2 cellular contexts compared by ENCODE assay signal in genomic region chr3:193812791-193813505, GRCh38.
TF ChIP-seq lines count a peak whose summit lies in the region.

No MANE protein-coding gene starts in this region.

TF ChIP-seq in HepG2, 621 proteins besides CTCF, POLR2A, EP300 and RAD21:
- TF ChIP-seq NCOA2 (CRISPR knock-in tag; IDR thresholded peaks at IDR 0.05), result no peak
- TF ChIP-seq ZBTB39 (CRISPR knock-in tag; IDR thresholded peaks at IDR 0.05), result no peak
- no peak for TF ChIP-seq SP5 (CRISPR knock-in tag; IDR thresholded peaks at IDR 0.05; ENCODE audit: borderline replicate concordance, low read depth)
- TF ChIP-seq ZNF224 (CRISPR knock-in tag; IDR thresholded peaks at IDR 0.05), result no peak
- TF ChIP-seq THAP9 (CRISPR knock-in tag; IDR thresholded peaks at IDR 0.05; ENCODE audit: borderline replicate concordance), result no peak
- TF ChIP-seq CBX5 (CRISPR knock-in tag; IDR thresholded peaks at IDR 0.05; ENCODE audit: borderline replicate concordance), result no peak
- TF ChIP-seq, protein P1, sequence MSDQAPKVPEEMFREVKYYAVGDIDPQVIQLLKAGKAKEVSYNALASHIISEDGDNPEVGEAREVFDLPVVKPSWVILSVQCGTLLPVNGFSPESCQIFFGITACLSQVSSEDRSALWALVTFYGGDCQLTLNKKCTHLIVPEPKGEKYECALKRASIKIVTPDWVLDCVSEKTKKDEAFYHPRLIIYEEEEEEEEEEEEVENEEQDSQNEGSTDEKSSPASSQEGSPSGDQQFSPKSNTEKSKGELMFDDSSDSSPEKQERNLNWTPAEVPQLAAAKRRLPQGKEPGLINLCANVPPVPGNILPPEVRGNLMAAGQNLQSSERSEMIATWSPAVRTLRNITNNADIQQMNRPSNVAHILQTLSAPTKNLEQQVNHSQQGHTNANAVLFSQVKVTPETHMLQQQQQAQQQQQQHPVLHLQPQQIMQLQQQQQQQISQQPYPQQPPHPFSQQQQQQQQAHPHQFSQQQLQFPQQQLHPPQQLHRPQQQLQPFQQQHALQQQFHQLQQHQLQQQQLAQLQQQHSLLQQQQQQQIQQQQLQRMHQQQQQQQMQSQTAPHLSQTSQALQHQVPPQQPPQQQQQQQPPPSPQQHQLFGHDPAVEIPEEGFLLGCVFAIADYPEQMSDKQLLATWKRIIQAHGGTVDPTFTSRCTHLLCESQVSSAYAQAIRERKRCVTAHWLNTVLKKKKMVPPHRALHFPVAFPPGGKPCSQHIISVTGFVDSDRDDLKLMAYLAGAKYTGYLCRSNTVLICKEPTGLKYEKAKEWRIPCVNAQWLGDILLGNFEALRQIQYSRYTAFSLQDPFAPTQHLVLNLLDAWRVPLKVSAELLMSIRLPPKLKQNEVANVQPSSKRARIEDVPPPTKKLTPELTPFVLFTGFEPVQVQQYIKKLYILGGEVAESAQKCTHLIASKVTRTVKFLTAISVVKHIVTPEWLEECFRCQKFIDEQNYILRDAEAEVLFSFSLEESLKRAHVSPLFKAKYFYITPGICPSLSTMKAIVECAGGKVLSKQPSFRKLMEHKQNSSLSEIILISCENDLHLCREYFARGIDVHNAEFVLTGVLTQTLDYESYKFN (CRISPR knock-in tag; conservative IDR thresholded peaks at IDR 0.05), result no peak
- no peak for TF ChIP-seq MAFF (IDR thresholded peaks at IDR 0.05; ENCODE audit: low read depth, low read length)
- no peak for TF ChIP-seq GTF2F1 (IDR thresholded peaks at IDR 0.05; ENCODE audit: low read length)
TF ChIP-seq in HepG2: peak in this region for 0.

TF ChIP-seq in WTC11, 78 proteins besides CTCF, POLR2A, EP300 and RAD21 (continued from another document and continues in another):
- TF ChIP-seq CREB1 (CRISPR knock-in tag; IDR thresholded peaks at IDR 0.05) (no peak), CREM (CRISPR knock-in tag; IDR thresholded peaks at IDR 0.05) (peak; percentile 63; the same call in 1 of the 2 replicates), ZBTB21 (CRISPR knock-in tag; IDR thresholded peaks at IDR 0.05; ENCODE audit: borderline replicate concordance) (0 out of 2 replicates have a peak, but pooled peaks have one; percentile 16), ZNF219 (CRISPR knock-in tag; IDR thresholded peaks at IDR 0.05; ENCODE audit: borderline replicate concordance) (0 out of 2 replicates have a peak, but pooled peaks have one; percentile 45), GTF2I (CRISPR knock-in tag; conservative IDR thresholded peaks at IDR 0.05) (no peak), ZNF423 (CRISPR knock-in tag; IDR thresholded peaks at IDR 0.05) (peak; percentile 96), FOXP1 (CRISPR knock-in tag; IDR thresholded peaks at IDR 0.05; ENCODE audit: borderline replicate concordance) (peak; percentile 86), MYBL2 (CRISPR knock-in tag; IDR thresholded peaks at IDR 0.05) (peak; percentile 58; the same call in 1 of the 2 replicates), TCF7 (CRISPR knock-in tag; IDR thresholded peaks at IDR 0.05; ENCODE audit: low read depth) (no peak), AFF4 (CRISPR knock-in tag; IDR thresholded peaks at IDR 0.05; ENCODE audit: borderline replicate concordance) (0 out of 2 replicates have a peak, but pooled peaks have one; percentile 52), JUN (CRISPR knock-in tag; IDR thresholded peaks at IDR 0.05) (no peak), ETV6 (CRISPR knock-in tag; IDR thresholded peaks at IDR 0.05) (peak; percentile 86), TP53 (CRISPR knock-in tag; IDR thresholded peaks at IDR 0.05) (no peak), CBFB (CRISPR knock-in tag; IDR thresholded peaks at IDR 0.05; ENCODE audit: low read depth) (peak; percentile 91; the same call in 1 of the 2 replicates), NFYB (CRISPR knock-in tag; conservative IDR thresholded peaks at IDR 0.05; ENCODE audit: low read depth) (0 out of 2 replicates have a peak, but pooled peaks have one; percentile 10), E2F5 (CRISPR knock-in tag; IDR thresholded peaks at IDR 0.05) (peak; percentile 83; the same call in 1 of the 2 replicates), ZNF425 (CRISPR knock-in tag; conservative IDR thresholded peaks at IDR 0.05) (0 out of 2 replicates have a peak, but pooled peaks have one; percentile 20), FOXK1 (CRISPR knock-in tag; IDR thresholded peaks at IDR 0.05) (peak; percentile 88; the same call in 1 of the 2 replicates), ESRRA (CRISPR knock-in tag; IDR thresholded peaks at IDR 0.05; ENCODE audit: borderline replicate concordance) (no peak), OVOL2 (CRISPR knock-in tag; IDR thresholded peaks at IDR 0.05; ENCODE audit: borderline replicate concordance) (no peak), ARID4B (CRISPR knock-in tag; IDR thresholded peaks at IDR 0.05; ENCODE audit: borderline replicate concordance) (no peak; the same call in 1 of the 2 replicates), ZNF232 (CRISPR knock-in tag; IDR thresholded peaks at IDR 0.05) (0 out of 2 replicates have a peak, but pooled peaks have one; percentile 66)
- TF ChIP-seq, protein P2, sequence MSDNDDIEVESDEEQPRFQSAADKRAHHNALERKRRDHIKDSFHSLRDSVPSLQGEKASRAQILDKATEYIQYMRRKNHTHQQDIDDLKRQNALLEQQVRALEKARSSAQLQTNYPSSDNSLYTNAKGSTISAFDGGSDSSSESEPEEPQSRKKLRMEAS (CRISPR knock-in tag; IDR thresholded peaks at IDR 0.05), result peak; percentile 56; the same call in 1 of the 2 replicates
- TF ChIP-seq, protein P3, sequence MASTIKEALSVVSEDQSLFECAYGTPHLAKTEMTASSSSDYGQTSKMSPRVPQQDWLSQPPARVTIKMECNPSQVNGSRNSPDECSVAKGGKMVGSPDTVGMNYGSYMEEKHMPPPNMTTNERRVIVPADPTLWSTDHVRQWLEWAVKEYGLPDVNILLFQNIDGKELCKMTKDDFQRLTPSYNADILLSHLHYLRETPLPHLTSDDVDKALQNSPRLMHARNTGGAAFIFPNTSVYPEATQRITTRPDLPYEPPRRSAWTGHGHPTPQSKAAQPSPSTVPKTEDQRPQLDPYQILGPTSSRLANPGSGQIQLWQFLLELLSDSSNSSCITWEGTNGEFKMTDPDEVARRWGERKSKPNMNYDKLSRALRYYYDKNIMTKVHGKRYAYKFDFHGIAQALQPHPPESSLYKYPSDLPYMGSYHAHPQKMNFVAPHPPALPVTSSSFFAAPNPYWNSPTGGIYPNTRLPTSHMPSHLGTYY (CRISPR knock-in tag; IDR thresholded peaks at IDR 0.05), result no peak
- TF ChIP-seq, protein P4, sequence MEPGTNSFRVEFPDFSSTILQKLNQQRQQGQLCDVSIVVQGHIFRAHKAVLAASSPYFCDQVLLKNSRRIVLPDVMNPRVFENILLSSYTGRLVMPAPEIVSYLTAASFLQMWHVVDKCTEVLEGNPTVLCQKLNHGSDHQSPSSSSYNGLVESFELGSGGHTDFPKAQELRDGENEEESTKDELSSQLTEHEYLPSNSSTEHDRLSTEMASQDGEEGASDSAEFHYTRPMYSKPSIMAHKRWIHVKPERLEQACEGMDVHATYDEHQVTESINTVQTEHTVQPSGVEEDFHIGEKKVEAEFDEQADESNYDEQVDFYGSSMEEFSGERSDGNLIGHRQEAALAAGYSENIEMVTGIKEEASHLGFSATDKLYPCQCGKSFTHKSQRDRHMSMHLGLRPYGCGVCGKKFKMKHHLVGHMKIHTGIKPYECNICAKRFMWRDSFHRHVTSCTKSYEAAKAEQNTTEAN (CRISPR knock-in tag; IDR thresholded peaks at IDR 0.05), result peak; percentile 74; the same call in 1 of the 2 replicates
- TF ChIP-seq, protein P5, sequence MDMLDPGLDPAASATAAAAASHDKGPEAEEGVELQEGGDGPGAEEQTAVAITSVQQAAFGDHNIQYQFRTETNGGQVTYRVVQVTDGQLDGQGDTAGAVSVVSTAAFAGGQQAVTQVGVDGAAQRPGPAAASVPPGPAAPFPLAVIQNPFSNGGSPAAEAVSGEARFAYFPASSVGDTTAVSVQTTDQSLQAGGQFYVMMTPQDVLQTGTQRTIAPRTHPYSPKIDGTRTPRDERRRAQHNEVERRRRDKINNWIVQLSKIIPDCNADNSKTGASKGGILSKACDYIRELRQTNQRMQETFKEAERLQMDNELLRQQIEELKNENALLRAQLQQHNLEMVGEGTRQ (CRISPR knock-in tag; IDR thresholded peaks at IDR 0.05), result peak; percentile 41; the same call in 1 of the 2 replicates
- TF ChIP-seq, protein P6, sequence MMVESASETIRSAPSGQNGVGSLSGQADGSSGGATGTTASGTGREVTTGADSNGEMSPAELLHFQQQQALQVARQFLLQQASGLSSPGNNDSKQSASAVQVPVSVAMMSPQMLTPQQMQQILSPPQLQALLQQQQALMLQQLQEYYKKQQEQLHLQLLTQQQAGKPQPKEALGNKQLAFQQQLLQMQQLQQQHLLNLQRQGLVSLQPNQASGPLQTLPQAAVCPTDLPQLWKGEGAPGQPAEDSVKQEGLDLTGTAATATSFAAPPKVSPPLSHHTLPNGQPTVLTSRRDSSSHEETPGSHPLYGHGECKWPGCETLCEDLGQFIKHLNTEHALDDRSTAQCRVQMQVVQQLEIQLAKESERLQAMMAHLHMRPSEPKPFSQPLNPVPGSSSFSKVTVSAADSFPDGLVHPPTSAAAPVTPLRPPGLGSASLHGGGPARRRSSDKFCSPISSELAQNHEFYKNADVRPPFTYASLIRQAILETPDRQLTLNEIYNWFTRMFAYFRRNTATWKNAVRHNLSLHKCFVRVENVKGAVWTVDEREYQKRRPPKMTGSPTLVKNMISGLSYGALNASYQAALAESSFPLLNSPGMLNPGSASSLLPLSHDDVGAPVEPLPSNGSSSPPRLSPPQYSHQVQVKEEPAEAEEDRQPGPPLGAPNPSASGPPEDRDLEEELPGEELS (CRISPR knock-in tag; IDR thresholded peaks at IDR 0.05), result peak; percentile 91; the same call in 1 of the 2 replicates
